ENCODE assay signal across 23 cellular contexts in genomic region chr2:38512211-38512610, GRCh38.
"Had no signal": no experiment of that assay in that cellular context is flagged by ENCODE, and none has a peak within 500 bp of the region (broad histone marks: within the 10 kb centered on the region; RNA-seq: fewer than 3 reads in every experiment).

No MANE protein-coding gene starts in this region.

- DNase-seq: activated CD8-positive, alpha-beta memory T cell treated with anti-CD3 and anti-CD28 coated beads for 24 hours; activated CD8-positive, alpha-beta memory T cell treated with anti-CD3 and anti-CD28 coated beads, Interleukin-2, amount 50 U/mL, for 48 hours; activated effector memory CD4-positive, alpha-beta T cell treated with Interleukin-2 at 50 U/mL for 16 hours; activated naive CD4-positive, alpha-beta T cell treated with anti-CD3 and anti-CD28 coated beads, Interleukin-2, amount 10 ng/mL, durations not matched to agents 7 days and 5 days; activated naive CD8-positive, alpha-beta T cell treated with anti-CD3 and anti-CD28 coated beads, Interleukin-2, amount 50 U/mL, for 24 hours; activated T-cell treated with anti-CD3 and anti-CD28 coated beads, Interleukin-2, amount 50 U/mL, for 48 hours; colonic mucosa; mesenchymal stem cell; mucosa of descending colon; naive thymus-derived CD4-positive, alpha-beta T cell; ovary; psoas muscle; right cardiac atrium; small intestine; stimulated activated CD4-positive, alpha-beta T cell treated with anti-CD3 and anti-CD28 coated beads, Interleukin-4, amount 100 ng/mL, for 1 hour; stimulated activated naive CD8-positive, alpha-beta T cell treated with anti-CD3 and anti-CD28 coated beads, Interleukin-15, amount 100 ng/mL, for 72 hours; T-helper 1 cell; T1000; upper lobe of right lung had no signal

- H3K27ac ChIP-seq: ascending aorta, colonic mucosa, upper lobe of right lung had no signal

- FAIRE-seq: small intestine had no signal

- H3K27me3 Mint-ChIP-seq: stimulated activated naive CD8-positive, alpha-beta T cell treated with anti-CD3 and anti-CD28 coated beads, Interleukin-15, amount 100 ng/mL, for 72 hours had no signal

- H3K9me3 Mint-ChIP-seq: activated naive CD4-positive, alpha-beta T cell treated with anti-CD3 and anti-CD28 coated beads, Interleukin-2, amount 10 ng/mL, durations not matched to agents 7 days and 5 days; activated naive CD8-positive, alpha-beta T cell treated with anti-CD3 and anti-CD28 coated beads, Interleukin-2, amount 50 U/mL, for 24 hours; central memory CD8-positive, alpha-beta T cell; stimulated activated naive CD8-positive, alpha-beta T cell treated with anti-CD3 and anti-CD28 coated beads, Interleukin-15, amount 100 ng/mL, for 72 hours had no signal

- H3K36me3 ChIP-seq: ascending aorta, colonic mucosa, ovary, thoracic aorta, upper lobe of right lung had no signal

- H3K9me3 ChIP-seq: ascending aorta, colonic mucosa, mucosa of descending colon, ovary, psoas muscle, thoracic aorta, upper lobe of right lung had no signal

- H3K36me3 Mint-ChIP-seq: activated naive CD4-positive, alpha-beta T cell treated with anti-CD3 and anti-CD28 coated beads, Interleukin-2, amount 10 ng/mL, durations not matched to agents 7 days and 5 days had no signal

- H3K4me3 ChIP-seq: ascending aorta, colonic mucosa, mucosa of descending colon, ovary, psoas muscle, thoracic aorta, upper lobe of right lung had no signal

- H3K27me3 ChIP-seq: ascending aorta, colonic mucosa, ovary, upper lobe of right lung had no signal

- H3K4me3 Mint-ChIP-seq: activated naive CD4-positive, alpha-beta T cell treated with anti-CD3 and anti-CD28 coated beads, Interleukin-2, amount 10 ng/mL, durations not matched to agents 7 days and 5 days; activated naive CD8-positive, alpha-beta T cell treated with anti-CD3 and anti-CD28 coated beads, Interleukin-2, amount 50 U/mL, for 24 hours; central memory CD8-positive, alpha-beta T cell; naive thymus-derived CD4-positive, alpha-beta T cell; stimulated activated naive CD8-positive, alpha-beta T cell treated with anti-CD3 and anti-CD28 coated beads, Interleukin-15, amount 100 ng/mL, for 72 hours had no signal

- H3K4me1 Mint-ChIP-seq: activated naive CD8-positive, alpha-beta T cell treated with anti-CD3 and anti-CD28 coated beads, Interleukin-2, amount 50 U/mL, for 24 hours had no signal

- ATAC-seq: activated CD4-positive, CD25-positive, alpha-beta regulatory T cell treated with anti-CD3 and anti-CD28 coated beads, Interleukin-2, amount 50 U/mL, for 24 hours; activated naive CD8-positive, alpha-beta T cell treated with anti-CD3 and anti-CD28 coated beads, Interleukin-2, amount 50 U/mL, for 24 hours; mucosa of descending colon; naive thymus-derived CD4-positive, alpha-beta T cell; psoas muscle; right cardiac atrium; stimulated activated naive CD8-positive, alpha-beta T cell treated with anti-CD3 and anti-CD28 coated beads, Interleukin-15, amount 100 ng/mL, for 72 hours; upper lobe of right lung had no signal

- H3K27ac Mint-ChIP-seq: activated naive CD4-positive, alpha-beta T cell treated with anti-CD3 and anti-CD28 coated beads, Interleukin-2, amount 10 ng/mL, durations not matched to agents 7 days and 5 days; activated naive CD8-positive, alpha-beta T cell treated with anti-CD3 and anti-CD28 coated beads, Interleukin-2, amount 50 U/mL, for 24 hours; stimulated activated naive CD8-positive, alpha-beta T cell treated with anti-CD3 and anti-CD28 coated beads, Interleukin-15, amount 100 ng/mL, for 72 hours had no signal
